ENCODE assay signal across 15 cellular contexts in genomic region chr4:1895489-1895888, GRCh38. TPM values are rescaled to one million over a fixed set of nuclear protein-coding genes. Genes with fewer than 3 reads are reported as not detected.
DNase-seq lines count a peak whose midpoint lies in the region; ATAC-seq and TF ChIP-seq lines count a peak whose summit lies in the region.
"Had no signal": no experiment of that assay in that cellular context is flagged by ENCODE, and none has a peak within 500 bp of the region (broad histone marks: within the 10 kb centered on the region; RNA-seq: fewer than 3 reads in every experiment).

No MANE protein-coding gene starts in this region.

- intact Hi-C loops in MCF 10A (cut with micrococcal nuclease) (loop anchor here (10.0 kb wide), 1 partner anchor 81 kb away; no protein-coding TSS in a partner anchor), breast epithelium (cut with DNase I; ENCODE audit: low total_unique reads) (no loop called here)

- H2BK12ac ChIP-seq in trophoblast cell (ENCODE audit: low read length), result no peak overlapping the region

- no peak overlapping the region for H4K91ac ChIP-seq in trophoblast cell (ENCODE audit: low read depth, low read length)

- no TSS peak for BruUV-seq in MCF 10A (replicated peaks; lab: Mats Ljungman, UMichigan)

- no peak overlapping the region for H2AK5ac ChIP-seq in trophoblast cell (ENCODE audit: low read length)

- CTCF ChIA-PET in MCF 10A (lab: Yijun Ruan, JAX), result interaction anchor here (0.9 to 1.3 kb wide), 2 partner anchors 14 to 202 kb away, joined by 3 read pairs; no protein-coding TSS in a partner anchor

- H3K4me1 Mint-ChIP-seq in MCF 10A (ENCODE audit: insufficient read depth, unreplicated experiment), result peaks cover 13% of the 10 kb centered on the region

- H4K8ac ChIP-seq in trophoblast cell (ENCODE audit: low read depth, low read length), result no peak overlapping the region

- no peak for ATAC-seq in HG02938 (IDR thresholded peaks at IDR 0.05; ENCODE audit: unreplicated experiment)
- ATAC-seq: HCT116 had no signal

- H3K79me1 ChIP-seq in trophoblast cell (ENCODE audit: low read length), result no peaks in the 10 kb centered on the region

- H3K27ac ChIP-seq in breast epithelium, result no peak overlapping the region
- peak overlapping the region; percentile 30; the same call in 1 of the 2 replicates for H3K27ac ChIP-seq in KMS-11
- H3K27ac ChIP-seq in VCaP, result peak overlapping the region; percentile 14; the same call in 1 of the 2 replicates
- H3K27ac ChIP-seq in osteoblast (ENCODE audit: low read depth, low read length), result peak overlapping the region; percentile 10
- no peak overlapping the region for H3K27ac ChIP-seq in trophoblast cell (ENCODE audit: low read depth, low read length)
- H3K27ac ChIP-seq: BLaER1 treated with 17β-estradiol and CSF1 and Interleukin-3, amounts not matched to agents 10 nM and 100 nM; GM23248 had no signal

- TF ChIP-seq CTCF in MCF 10A (IDR thresholded peaks at IDR 0.05; ENCODE audit: unreplicated experiment) (no peak), breast epithelium (IDR thresholded peaks at IDR 0.05) (no peak), KMS-11 (conservative IDR thresholded peaks at IDR 0.05; ENCODE audit: low read depth, low read length) (no peak), VCaP (conservative IDR thresholded peaks at IDR 0.05) (no peak), osteoblast (IDR thresholded peaks at IDR 0.05; ENCODE audit: extremely low read depth, low read depth, low read length) (no peak)

- H3K79me2 ChIP-seq in KMS-11 (ENCODE audit: insufficient read depth, low read depth), result peaks cover 99% of the 10 kb centered on the region
- peaks cover 98% of the 10 kb centered on the region for H3K79me2 ChIP-seq in osteoblast (ENCODE audit: insufficient read depth, low read length)
- H3K79me2 ChIP-seq in trophoblast cell (ENCODE audit: control insufficient read depth, insufficient read depth, low read length, poor library complexity), result no peaks in the 10 kb centered on the region

- no peak overlapping the region for H4K12ac ChIP-seq in trophoblast cell (ENCODE audit: low read depth, low read length)

- H3K27ac Mint-ChIP-seq in MCF 10A (ENCODE audit: low read depth, unreplicated experiment), result peak overlapping the region; percentile 59
- H3K27ac Mint-ChIP-seq: CD4-positive, alpha-beta T cell had no signal

- no peak overlapping the region for H3K9ac ChIP-seq in KMS-11
- H3K9ac ChIP-seq in trophoblast cell (ENCODE audit: low read length), result no peak overlapping the region
- H3K9ac ChIP-seq: BLaER1 treated with 17β-estradiol and CSF1 and Interleukin-3, amounts not matched to agents 10 nM and 100 nM; GM23248 had no signal

- H3K4me1 ChIP-seq in breast epithelium, result no peaks in the 10 kb centered on the region
- H3K4me1 ChIP-seq in KMS-11 (ENCODE audit: low read depth, poor library complexity, severe bottlenecking), result peaks cover 90% of the 10 kb centered on the region
- peaks cover 8% of the 10 kb centered on the region for H3K4me1 ChIP-seq in osteoblast (ENCODE audit: insufficient read depth, low read length)
- no peaks in the 10 kb centered on the region for H3K4me1 ChIP-seq in trophoblast cell (ENCODE audit: control insufficient read depth in 1 of 2, insufficient read depth in 2 of 2, low read length in 2 of 2)

- no peak overlapping the region for H3K14ac ChIP-seq in trophoblast cell (ENCODE audit: low read length)

- H3K4ac ChIP-seq in trophoblast cell (ENCODE audit: low read depth, low read length), result no peak overlapping the region

- H3K27me3 Mint-ChIP-seq in MCF 10A (ENCODE audit: insufficient read depth, unreplicated experiment), result no peaks in the 10 kb centered on the region
- H3K27me3 Mint-ChIP-seq: CD4-positive, alpha-beta T cell had no signal

- H3K36me3 ChIP-seq in breast epithelium (no peaks in the 10 kb centered on the region), KMS-11 (ENCODE audit: insufficient read depth) (no peaks in the 10 kb centered on the region), osteoblast (ENCODE audit: insufficient read depth, low read length) (peaks cover 1% of the 10 kb centered on the region), trophoblast cell (ENCODE audit: control insufficient read depth in 1 of 2, insufficient read depth in 2 of 2, low read length in 2 of 2) (peaks cover under 1% of the 10 kb centered on the region in 2 experiments)

- H4K20me1 ChIP-seq in KMS-11 (ENCODE audit: insufficient read depth) (peaks cover 52% of the 10 kb centered on the region), osteoblast (ENCODE audit: insufficient read depth, low read length) (peaks cover 7% of the 10 kb centered on the region)

- H2AFZ ChIP-seq in KMS-11 (ENCODE audit: low read depth), result no peak overlapping the region
- H2AFZ ChIP-seq in osteoblast (ENCODE audit: low read length), result no peak overlapping the region
- no peak overlapping the region for H2AFZ ChIP-seq in trophoblast cell (ENCODE audit: insufficient read depth, low read length, poor library complexity)
- H2AFZ ChIP-seq: GM23248 had no signal

- no peak overlapping the region for H2BK5ac ChIP-seq in trophoblast cell (ENCODE audit: low read depth, low read length, poor library complexity)

- no peak overlapping the region for H3K18ac ChIP-seq in trophoblast cell (ENCODE audit: low read length)

- H3K4me3 ChIP-seq in breast epithelium (no peak overlapping the region), KMS-11 (IDR thresholded peaks at IDR 0.05; ENCODE audit: insufficient read depth, low read depth, low read length) (no peak overlapping the region), osteoblast (ENCODE audit: insufficient read depth, low read length) (no peak overlapping the region), trophoblast cell (ENCODE audit: low read depth, low read length) (no peak overlapping the region)
- H3K4me3 ChIP-seq: BLaER1 treated with 17β-estradiol and CSF1 and Interleukin-3, amounts not matched to agents 10 nM and 100 nM; GM23248 had no signal

- H2BK120ac ChIP-seq in trophoblast cell (ENCODE audit: insufficient read depth, low read length, poor library complexity), result no peak overlapping the region

- H3K27me3 ChIP-seq in breast epithelium, result no peaks in the 10 kb centered on the region
- no peaks in the 10 kb centered on the region for H3K27me3 ChIP-seq in KMS-11 (ENCODE audit: insufficient read depth, low read depth)
- H3K27me3 ChIP-seq in osteoblast (ENCODE audit: insufficient read depth, low read length), result no peaks in the 10 kb centered on the region
- no peaks in the 10 kb centered on the region for H3K27me3 ChIP-seq in trophoblast cell (ENCODE audit: insufficient read depth, low read length)
- H3K27me3 ChIP-seq: BLaER1 treated with 17β-estradiol and CSF1 and Interleukin-3, amounts not matched to agents 10 nM and 100 nM had no signal

- no CpG with 5 or more reads among the region's 3 CpGs for WGBS in trophoblast cell (ENCODE audit: extremely low coverage, insufficient coverage, insufficient read length)

- POLR2A ChIA-PET in MCF 10A (lab: Yijun Ruan, JAX), result interaction anchor here (0.7 to 0.9 kb wide), 2 partner anchors 9 to 38 kb away, joined by 3 read pairs; no protein-coding TSS in a partner anchor

- H3K4me3 Mint-ChIP-seq in MCF 10A (ENCODE audit: unreplicated experiment), result no peak overlapping the region
- H3K4me3 Mint-ChIP-seq: CD4-positive, alpha-beta T cell had no signal

- H3K9me3 Mint-ChIP-seq in MCF 10A (ENCODE audit: unreplicated experiment), result no peaks in the 10 kb centered on the region
- H3K9me3 Mint-ChIP-seq: CD4-positive, alpha-beta T cell had no signal

- H3K4me2 ChIP-seq in KMS-11 (no peak overlapping the region), osteoblast (ENCODE audit: insufficient read depth, low read length) (no peak overlapping the region), trophoblast cell (ENCODE audit: low read length) (no peak overlapping the region)

- DNase-seq in MCF 10A (ENCODE audit: unreplicated experiment) (no peak), breast epithelium (ENCODE audit: low spot score in 2 of 2) (no peak), osteoblast (ENCODE audit: insufficient read length, low spot score, missing footprints) (no peak), trophoblast cell (no peak)
- DNase-seq in activated naive CD4-positive, alpha-beta T cell treated with anti-CD3 and anti-CD28 coated beads, Interleukin-2, amount 50 U/mL, for 16 hours, result no peak
- DNase-seq: ACHN; Calu3; CD4-positive, alpha-beta T cell; DMS 273 treated with DMSO at 0.1 percent for 48 hours; GM23248 had no signal

- no peak overlapping the region for H3K23ac ChIP-seq in trophoblast cell (ENCODE audit: low read length)

- no peaks in the 10 kb centered on the region for H3K36me3 Mint-ChIP-seq in MCF 10A (ENCODE audit: insufficient read depth, unreplicated experiment)

- TF ChIP-seq POLR2A in breast epithelium (IDR thresholded peaks at IDR 0.05), result no peak

- H3K9me3 ChIP-seq in breast epithelium, result no peaks in the 10 kb centered on the region
- no peaks in the 10 kb centered on the region for H3K9me3 ChIP-seq in osteoblast (ENCODE audit: low read depth, low read length)
- no peaks in the 10 kb centered on the region for H3K9me3 ChIP-seq in trophoblast cell (ENCODE audit: insufficient read depth, low read depth, low read length)
- H3K9me3 ChIP-seq: BLaER1 treated with 17β-estradiol and CSF1 and Interleukin-3, amounts not matched to agents 10 nM and 100 nM had no signal

RNA-seq across cellular contexts. Expression of gene NSD2, which starts 24.3 kb away (rescaled TPM):
- total RNA-seq in MCF 10A (2022) (100 and 109 TPM in 2 replicates), breast epithelium (10 to 100 TPM; 24.6 to 36.7 (median 30.8) TPM), osteoblast (53.0 and 58.6 TPM in 2 replicates)
- polyA plus RNA-seq in trophoblast cell (2013), result 29.4 and 32.1 TPM in 2 replicates

RNA-seq across cellular contexts. Expression of gene LETM1, which starts 39.5 kb away (rescaled TPM):
- total RNA-seq in MCF 10A (2022) (85.0 and 86.3 TPM in 2 replicates), breast epithelium (10 to 100 TPM; 31.0 to 42.9 (median 32.5) TPM), osteoblast (68.4 and 75.3 TPM in 2 replicates)
- polyA plus RNA-seq in trophoblast cell (2013), result 13.5 and 14.3 TPM in 2 replicates

Comparison
In these comparisons a context has a peak if more than half of its experiments do, and no peak if none do; other contexts are left out.
1. H3K27ac ChIP-seq: peak in KMS-11 (single experiment), VCaP (single experiment) and osteoblast (single experiment); none in breast epithelium (0 of 2) and trophoblast cell (single experiment).